Comparison of ENCODE assay signal across 8 cellular contexts in genomic region chr7:65216469-65216868, GRCh38.
DNase-seq lines count a peak whose midpoint lies in the region; ATAC-seq and TF ChIP-seq lines count a peak whose summit lies in the region.

No MANE protein-coding gene starts in this region.

- TF ChIP-seq CTCF in GM13976 (IDR thresholded peaks at IDR 0.05; ENCODE audit: borderline replicate concordance, control extremely low read depth, extremely low read depth, insufficient read depth, missing control alignments): peak; percentile 71
- TF ChIP-seq CTCF in epithelial cell of proximal tubule (conservative IDR thresholded peaks at IDR 0.05; ENCODE audit: low read depth, low read length): peak; percentile 78
- peak; percentile 87 for TF ChIP-seq CTCF in progenitor cell of endocrine pancreas (IDR thresholded peaks at IDR 0.05; ENCODE audit: unreplicated experiment)
- TF ChIP-seq CTCF in coronary artery (IDR thresholded peaks at IDR 0.05): no peak

- H3K4me1 Mint-ChIP-seq in activated CD8-positive, alpha-beta T cell treated with anti-CD3 and anti-CD28 coated beads, Interleukin-2, amount 10 ng/mL, durations not matched to agents 7 days and 5 days (ENCODE audit: low read depth): no peaks in the 10 kb centered on the region
- H3K4me1 Mint-ChIP-seq in progenitor cell of endocrine pancreas (ENCODE audit: low read depth): peaks cover 2% of the 10 kb centered on the region

- H3K4me3 Mint-ChIP-seq in activated CD8-positive, alpha-beta T cell treated with anti-CD3 and anti-CD28 coated beads, Interleukin-2, amount 10 ng/mL, durations not matched to agents 7 days and 5 days: no peak overlapping the region
- no peak overlapping the region for H3K4me3 Mint-ChIP-seq in progenitor cell of endocrine pancreas (ENCODE audit: low read depth)

- no peaks in the 10 kb centered on the region for H3K36me3 Mint-ChIP-seq in activated CD8-positive, alpha-beta T cell treated with anti-CD3 and anti-CD28 coated beads, Interleukin-2, amount 10 ng/mL, durations not matched to agents 7 days and 5 days (ENCODE audit: low read depth)
- no peaks in the 10 kb centered on the region for H3K36me3 Mint-ChIP-seq in progenitor cell of endocrine pancreas (ENCODE audit: insufficient read depth)

- CTCF ChIA-PET in activated CD8-positive, alpha-beta T cell treated with anti-CD3 and anti-CD28 coated beads, Interleukin-2, amount 10 ng/mL, durations not matched to agents 7 days and 5 days (lab: Charles Lee): interaction anchor here (0.6 to 1.7 kb wide), 3 partner anchors 14 to 157 kb away, joined by 3 to 18 read pairs (median 5); partner anchors contain the start of gene ZNF92

- H3K27ac ChIP-seq in coronary artery: no peak overlapping the region

- H3K4me3 ChIP-seq in epithelial cell of proximal tubule (ENCODE audit: low read depth, low read length) (no peak overlapping the region), coronary artery (no peak overlapping the region)

- ATAC-seq in HG02884 (IDR thresholded peaks at IDR 0.05; ENCODE audit: unreplicated experiment) (peak; percentile 88), HG03378 (IDR thresholded peaks at IDR 0.05; ENCODE audit: unreplicated experiment) (no peak)
- peak; percentile 58 for ATAC-seq in activated CD8-positive, alpha-beta T cell treated with anti-CD3 and anti-CD28 coated beads, Interleukin-2, amount 10 ng/mL, durations not matched to agents 7 days and 5 days

- POLR2A ChIA-PET in activated CD8-positive, alpha-beta T cell treated with anti-CD3 and anti-CD28 coated beads, Interleukin-2, amount 10 ng/mL, durations not matched to agents 7 days and 5 days (lab: Charles Lee): no interaction called here

- peak; percentile 48 for DNase-seq in GM13976 (ENCODE audit: low spot score)
- DNase-seq in NCI-H510A (lab: John Stamatoyannopoulos, UW): peak; percentile 24
- peak; percentile 74 for DNase-seq in activated CD8-positive, alpha-beta T cell treated with anti-CD3 and anti-CD28 coated beads, Interleukin-2, amount 10 ng/mL, durations not matched to agents 7 days and 5 days
- DNase-seq in epithelial cell of proximal tubule (ENCODE audit: low read depth): peak; percentile 2
- peak; percentile 61 for DNase-seq in progenitor cell of endocrine pancreas (ENCODE audit: low spot score, unreplicated experiment)
- DNase-seq in coronary artery (ENCODE audit: low spot score): no peak

- no peaks in the 10 kb centered on the region for H3K27me3 Mint-ChIP-seq in activated CD8-positive, alpha-beta T cell treated with anti-CD3 and anti-CD28 coated beads, Interleukin-2, amount 10 ng/mL, durations not matched to agents 7 days and 5 days (ENCODE audit: low read depth)
- no peaks in the 10 kb centered on the region for H3K27me3 Mint-ChIP-seq in progenitor cell of endocrine pancreas

- H3K9me3 Mint-ChIP-seq in activated CD8-positive, alpha-beta T cell treated with anti-CD3 and anti-CD28 coated beads, Interleukin-2, amount 10 ng/mL, durations not matched to agents 7 days and 5 days (ENCODE audit: insufficient read depth): no peaks in the 10 kb centered on the region
- H3K9me3 Mint-ChIP-seq in progenitor cell of endocrine pancreas (ENCODE audit: low read depth): no peaks in the 10 kb centered on the region

- in situ Hi-C loops in GM13976 (cut with MboI; ENCODE audit: low sequenced_read_pairs, unreplicated experiment): no loop called here

- no peak overlapping the region for H3K27ac Mint-ChIP-seq in activated CD8-positive, alpha-beta T cell treated with anti-CD3 and anti-CD28 coated beads, Interleukin-2, amount 10 ng/mL, durations not matched to agents 7 days and 5 days
- H3K27ac Mint-ChIP-seq in progenitor cell of endocrine pancreas: no peak overlapping the region
